In genomic region chr9:95107976-95108375, GRCh38 we compare ENCODE assay signal across 19 cellular contexts.
A peak's percentile ranks its signal among the peaks of the same experiment; 100 is the strongest.
DNase-seq lines count a peak whose midpoint lies in the region; ATAC-seq and TF ChIP-seq lines count a peak whose summit lies in the region.
"Had no signal": no experiment of that assay in that cellular context is flagged by ENCODE, and none has a peak within 500 bp of the region (broad histone marks: within the 10 kb centered on the region; RNA-seq: fewer than 3 reads in every experiment).

No MANE protein-coding gene starts in this region.

- H3K4me1 Mint-ChIP-seq in T-helper 17 cell = no peaks in the 10 kb centered on the region
- H3K4me1 Mint-ChIP-seq: activated naive CD8-positive, alpha-beta T cell treated with anti-CD3 and anti-CD28 coated beads for 36 hours had no signal

- no peak for DNase-seq in T-helper 17 cell
- DNase-seq in pons (ENCODE audit: low spot score) = peak; percentile 86
- DNase-seq in tibial artery = peak in 1 of 2 donors; percentile 60
- DNase-seq in SHP77 (lab: John Stamatoyannopoulos, UW) = no peak
- DNase-seq in HT-29 (ENCODE audit: low spot score) = no peak
- no peak for DNase-seq in stimulated activated CD4-positive, alpha-beta T cell treated with anti-CD3 and anti-CD28 coated beads, Interleukin-4, amount 100 ng/mL, for 1 hour
- DNase-seq in HEK293T (ENCODE audit: extremely low spot score) = no peak
- DNase-seq: activated naive CD8-positive, alpha-beta T cell treated with anti-CD3 and anti-CD28 coated beads for 36 hours; activated T-cell treated with anti-CD3 and anti-CD28 coated beads, Interleukin-2, amount 50 U/mL, for 72 hours; COR-L47; effector memory CD8-positive, alpha-beta T cell; naive B cell; NCI-H146; stimulated activated naive CD4-positive, alpha-beta T cell treated with Interleukin-2 at 50 U/mL for 16 hours; T-helper 1 cell had no signal

- no peak for TF ChIP-seq CTCF in tibial artery (IDR thresholded peaks at IDR 0.05)

- H3K4me3 ChIP-seq in esophagus (ENCODE audit: low read depth in 1 of 2, low read length in 2 of 2) = no peak overlapping the region
- no peak overlapping the region for H3K4me3 ChIP-seq in tibial artery
- H3K4me3 ChIP-seq: cardiac muscle cell had no signal

- ATAC-seq in T-helper 17 cell = no peak
- ATAC-seq: activated T-cell treated with anti-CD3 and anti-CD28 coated beads, Interleukin-2, amount 50 U/mL, for 72 hours; effector memory CD8-positive, alpha-beta T cell; left lobe of liver had no signal

- POLR2A ChIA-PET in HEK293T (lab: Yijun Ruan, JAX) = no interaction called here

- 71 to 79% methylated on average over 14 of the region's 14 CpGs for WGBS in esophagus, 2 donors

- H3K27ac ChIP-seq in esophagus (ENCODE audit: low read depth in 2 of 2, low read length in 1 of 2) (peak overlapping the region; percentile 53 to 64), tibial artery (peak overlapping the region; percentile 47 to 93)
- H3K27ac ChIP-seq: cardiac muscle cell, VCaP had no signal

- H3K36me3 Mint-ChIP-seq in T-helper 17 cell (ENCODE audit: low read depth) = no peaks in the 10 kb centered on the region
- H3K36me3 Mint-ChIP-seq: activated naive CD8-positive, alpha-beta T cell treated with anti-CD3 and anti-CD28 coated beads for 36 hours had no signal

- H3K27me3 Mint-ChIP-seq in T-helper 17 cell = no peaks in the 10 kb centered on the region
- H3K27me3 Mint-ChIP-seq: activated naive CD8-positive, alpha-beta T cell treated with anti-CD3 and anti-CD28 coated beads for 36 hours; effector memory CD8-positive, alpha-beta T cell; naive B cell had no signal

- H3K27me3 ChIP-seq in esophagus (ENCODE audit: control insufficient read depth in 1 of 2, insufficient read depth in 2 of 2, low read length in 2 of 2) (no peaks in the 10 kb centered on the region), tibial artery (no peaks in the 10 kb centered on the region)
- H3K27me3 ChIP-seq: cardiac muscle cell had no signal

- H3K4me3 Mint-ChIP-seq in T-helper 17 cell = no peak overlapping the region
- H3K4me3 Mint-ChIP-seq: activated naive CD8-positive, alpha-beta T cell treated with anti-CD3 and anti-CD28 coated beads for 36 hours; activated T-cell treated with anti-CD3 and anti-CD28 coated beads, Interleukin-2, amount 50 U/mL, for 72 hours; effector memory CD8-positive, alpha-beta T cell; naive B cell had no signal

- CTCF ChIA-PET in HEK293T (lab: Yijun Ruan, JAX) = no interaction called here

- H3K9me3 ChIP-seq in T-helper 17 cell (ENCODE audit: control insufficient read depth, low read length, poor library complexity, severe bottlenecking) (no peaks in the 10 kb centered on the region), esophagus (ENCODE audit: control insufficient read depth in 2 of 2, insufficient read depth in 1 of 2, low read depth in 1 of 2, low read length in 1 of 2) (no peaks in the 10 kb centered on the region), tibial artery (no peaks in the 10 kb centered on the region)

- peaks cover 15 to 30% of the 10 kb centered on the region in 2 donors for H3K4me1 ChIP-seq in esophagus (ENCODE audit: control insufficient read depth in 2 of 2, insufficient read depth in 2 of 2, low read length in 1 of 2)
- H3K4me1 ChIP-seq in tibial artery = peaks cover 0 to 62% (median 41%) of the 10 kb centered on the region in 4 donors

- H3K36me3 ChIP-seq in esophagus (ENCODE audit: control insufficient read depth in 2 of 2, insufficient read depth in 2 of 2, low read length in 1 of 2) (peaks cover 3 to 21% of the 10 kb centered on the region in 2 donors), tibial artery (peaks cover 32 to 66% (median 41%) of the 10 kb centered on the region in 3 donors)

- peak overlapping the region; percentile 62 for H3K27ac Mint-ChIP-seq in T-helper 17 cell
- H3K27ac Mint-ChIP-seq: activated naive CD8-positive, alpha-beta T cell treated with anti-CD3 and anti-CD28 coated beads for 36 hours; activated T-cell treated with anti-CD3 and anti-CD28 coated beads, Interleukin-2, amount 50 U/mL, for 72 hours; effector memory CD8-positive, alpha-beta T cell; naive B cell had no signal

- intact Hi-C loops in tibial artery (cut with DNase I; ENCODE audit: low total_unique reads) = no loop called here

TF ChIP-seq in HEK293T, 16 proteins besides CTCF, POLR2A, EP300 and RAD21:
- no peak for TF ChIP-seq FOXA1 (IDR thresholded peaks at IDR 0.05)
- no peak for TF ChIP-seq ARNT (IDR thresholded peaks at IDR 0.05)
- no peak for TF ChIP-seq BHLHE40 (IDR thresholded peaks at IDR 0.05; ENCODE audit: borderline replicate concordance)
- TF ChIP-seq FOXM1 (IDR thresholded peaks at IDR 0.05; ENCODE audit: borderline replicate concordance) = no peak
- no peak for TF ChIP-seq HDGF (IDR thresholded peaks at IDR 0.05; ENCODE audit: borderline replicate concordance)
- TF ChIP-seq SUZ12 (IDR thresholded peaks at IDR 0.05) = no peak
- TF ChIP-seq ZNF384 (IDR thresholded peaks at IDR 0.05) = no peak
- TF ChIP-seq FOXK2 (IDR thresholded peaks at IDR 0.05) = no peak
